17 cellular contexts compared by ENCODE assay signal in the genomic region with DNA sequence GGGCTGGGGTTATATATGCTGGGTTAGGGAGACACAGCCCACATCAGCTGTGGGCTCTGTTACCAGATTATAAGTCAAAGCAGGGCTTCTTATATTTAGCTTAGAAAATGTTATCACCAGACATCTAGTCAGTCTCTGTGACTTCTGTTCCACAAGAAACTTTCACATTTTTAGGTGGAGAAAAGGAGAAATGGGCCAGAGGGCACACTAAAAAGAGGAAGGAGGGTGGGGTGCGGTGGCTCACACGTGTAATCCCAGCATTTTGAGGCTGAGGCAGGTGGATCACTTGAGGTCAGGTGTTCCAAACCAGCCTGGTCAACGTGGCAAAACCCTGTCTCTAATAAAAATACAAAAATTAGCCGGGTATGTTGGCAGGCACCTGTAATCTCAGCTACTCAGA.
"Had no signal": no experiment of that assay in that cellular context is flagged by ENCODE, and none has a peak within 500 bp of the region (broad histone marks: within the 10 kb centered on the region; RNA-seq: fewer than 3 reads in every experiment).

No MANE protein-coding gene starts in this region.

- H3K4me3 ChIP-seq: coronary artery, dorsolateral prefrontal cortex, hepatocyte, sigmoid colon, skin epidermis had no signal

- H2AFZ ChIP-seq: hepatocyte had no signal

- H3K27me3 ChIP-seq: dorsolateral prefrontal cortex, hepatocyte, neutrophil, sigmoid colon had no signal

- H3K4me2 ChIP-seq: hepatocyte had no signal

- H3K27ac ChIP-seq: coronary artery, dorsolateral prefrontal cortex, hepatocyte, neutrophil, sigmoid colon, skin epidermis had no signal

- H3K9me3 ChIP-seq: neutrophil, sigmoid colon had no signal

- H3K4me3 Mint-ChIP-seq: naive thymus-derived CD4-positive, alpha-beta T cell; nephron progenitor cell had no signal

- DNase-seq: dorsolateral prefrontal cortex; effector CD8-positive, alpha-beta T cell; foreskin melanocyte; head of caudate nucleus; kidney glomerular epithelial cell; mesendoderm; naive thymus-derived CD4-positive, alpha-beta T cell; nephron progenitor cell; sigmoid colon; stimulated activated CD4-positive, alpha-beta T cell treated with anti-CD3 and anti-CD28 coated beads, Interleukin-2, amount 100 ng/mL, for 24 hours; stimulated activated CD4-positive, alpha-beta T cell treated with anti-CD3 and anti-CD28 coated beads, Interleukin-4, amount 100 ng/mL, for 4 hours; stimulated activated naive CD4-positive, alpha-beta T cell treated with Interleukin-2 at 50 U/mL for 16 hours; trophoblast cell had no signal

- H3K36me3 ChIP-seq: neutrophil, sigmoid colon had no signal

- ATAC-seq: naive thymus-derived CD4-positive, alpha-beta T cell had no signal

- H3K4me1 Mint-ChIP-seq: nephron progenitor cell had no signal

- H3K4me1 ChIP-seq: sigmoid colon had no signal
